ENCODE assay signal across 35 cellular contexts in genomic region chr10:45534572-45534971, GRCh38.
DNase-seq lines count a peak whose midpoint lies in the region; ATAC-seq, FAIRE-seq and TF ChIP-seq lines count a peak whose summit lies in the region.
"Had no signal": no experiment of that assay in that cellular context is flagged by ENCODE, and none has a peak within 500 bp of the region (broad histone marks: within the 10 kb centered on the region; RNA-seq: fewer than 3 reads in every experiment).

No MANE protein-coding gene starts in this region.

- H3K27ac Mint-ChIP-seq in T-helper 17 cell: peak overlapping the region; percentile 6
- H3K27ac Mint-ChIP-seq in stimulated activated effector memory CD8-positive, alpha-beta T cell treated with anti-CD3 and anti-CD28 coated beads, Interleukin-12 subunit alpha, Interleukin-12 subunit beta, amount 100 ng/mL, for 72 hours: no peak overlapping the region
- H3K27ac Mint-ChIP-seq: B cell; CD14-positive monocyte; CD4-positive, alpha-beta memory T cell; CD4-positive, alpha-beta T cell; CD4-positive, CD25-positive, alpha-beta regulatory T cell; CD8-positive, alpha-beta memory T cell; CD8-positive, alpha-beta T cell had no signal

- H3K9me3 ChIP-seq in T-helper 17 cell (ENCODE audit: control insufficient read depth, low read length, poor library complexity, severe bottlenecking) (no peaks in the 10 kb centered on the region), body of pancreas (no peaks in the 10 kb centered on the region), pancreas (no peaks in the 10 kb centered on the region)
- H3K9me3 ChIP-seq: A549, BE2C, Caco-2 had no signal

- H3K4me3 Mint-ChIP-seq in T-helper 17 cell: no peak overlapping the region
- no peak overlapping the region for H3K4me3 Mint-ChIP-seq in stimulated activated effector memory CD8-positive, alpha-beta T cell treated with anti-CD3 and anti-CD28 coated beads, Interleukin-12 subunit alpha, Interleukin-12 subunit beta, amount 100 ng/mL, for 72 hours
- H3K4me3 Mint-ChIP-seq: B cell; CD14-positive monocyte; CD4-positive, alpha-beta memory T cell; CD4-positive, alpha-beta T cell; CD4-positive, CD25-positive, alpha-beta regulatory T cell; CD8-positive, alpha-beta memory T cell; CD8-positive, alpha-beta T cell had no signal

- DNase-seq in T-helper 17 cell (no peak), body of pancreas (peak in 2 of 4 donors; percentile 58 to 59), pancreas (peak in 3 of 6 donors; percentile 16 to 65 (median 41)), retina (no peak)
- no peak for DNase-seq in stimulated activated effector memory CD8-positive, alpha-beta T cell treated with anti-CD3 and anti-CD28 coated beads, Interleukin-12 subunit alpha, Interleukin-12 subunit beta, amount 100 ng/mL, for 72 hours (ENCODE audit: low spot score in 2 of 2)
- DNase-seq: 8988T; ACHN; AML-193; BE2C; C1 segment of cervical spinal cord; Caco-2; Calu3; CD4-positive, alpha-beta memory T cell; CD4-positive, alpha-beta T cell; CD4-positive, CD25-positive, alpha-beta regulatory T cell; CD8-positive, alpha-beta memory T cell; CD8-positive, alpha-beta T cell; COR-L47; DMS 273 treated with DMSO at 0.1 percent for 48 hours; DMS153; DMS53; DMS79; DMS79 treated with DMSO at 0.1 percent for 48 hours; DND-41; EL had no signal

- TF ChIP-seq POLR2A in body of pancreas (IDR thresholded peaks at IDR 0.05): no peak

- no peak for FAIRE-seq in pancreas (lab: Jason Lieb, UNC)
- FAIRE-seq: A204.1, A549, D721Med had no signal

- H3K36me3 ChIP-seq in body of pancreas (replicated peaks in 1 of 2; ENCODE audit: insufficient read depth in 1 of 2, low read depth in 2 of 2) (no peaks in the 10 kb centered on the region), pancreas (no peaks in the 10 kb centered on the region)
- H3K36me3 ChIP-seq: BE2C had no signal

- ATAC-seq in T-helper 17 cell (no peak), body of pancreas (peak; percentile 82), pancreas (peak; percentile 87 to 98 (median 92)), HG02588 (IDR thresholded peaks at IDR 0.05; ENCODE audit: unreplicated experiment) (no peak)
- no peak for ATAC-seq in stimulated activated effector memory CD8-positive, alpha-beta T cell treated with anti-CD3 and anti-CD28 coated beads, Interleukin-12 subunit alpha, Interleukin-12 subunit beta, amount 100 ng/mL, for 72 hours
- ATAC-seq: A549; CD8-positive, alpha-beta T cell had no signal

- H3K4me3 ChIP-seq in body of pancreas (no peak overlapping the region), pancreas (no peak overlapping the region)
- H3K4me3 ChIP-seq: A549; BLaER1; BLaER1 treated with 17β-estradiol and CSF1 and Interleukin-3, amounts not matched to agents 10 nM and 100 nM had no signal

- H3K27ac ChIP-seq in body of pancreas (peak overlapping the region in 3 of 4 donors; percentile 4 to 32 (median 15)), pancreas (peak overlapping the region in 2 of 4 donors; percentile 24 to 57)
- H3K27ac ChIP-seq: 22Rv1; A549; BLaER1; BLaER1 treated with 17β-estradiol and CSF1 and Interleukin-3, amounts not matched to agents 10 nM and 100 nM; C4-2B had no signal

- H3K4me1 Mint-ChIP-seq in T-helper 17 cell: peaks cover 11% of the 10 kb centered on the region
- peaks cover 21% of the 10 kb centered on the region for H3K4me1 Mint-ChIP-seq in stimulated activated effector memory CD8-positive, alpha-beta T cell treated with anti-CD3 and anti-CD28 coated beads, Interleukin-12 subunit alpha, Interleukin-12 subunit beta, amount 100 ng/mL, for 72 hours

- peaks cover 6% of the 10 kb centered on the region for H3K36me3 Mint-ChIP-seq in T-helper 17 cell (ENCODE audit: low read depth)
- H3K36me3 Mint-ChIP-seq in stimulated activated effector memory CD8-positive, alpha-beta T cell treated with anti-CD3 and anti-CD28 coated beads, Interleukin-12 subunit alpha, Interleukin-12 subunit beta, amount 100 ng/mL, for 72 hours: peaks cover 24% of the 10 kb centered on the region

- no peaks in the 10 kb centered on the region for H3K27me3 Mint-ChIP-seq in T-helper 17 cell
- H3K27me3 Mint-ChIP-seq: B cell; CD4-positive, alpha-beta memory T cell; CD4-positive, alpha-beta T cell; CD4-positive, CD25-positive, alpha-beta regulatory T cell; CD8-positive, alpha-beta memory T cell had no signal

- TF ChIP-seq CTCF in body of pancreas (IDR thresholded peaks at IDR 0.05): no peak
- TF ChIP-seq CTCF in pancreas (IDR thresholded peaks at IDR 0.05): no peak

- peaks cover 32% of the 10 kb centered on the region for H3K4me1 ChIP-seq in body of pancreas
- peaks cover 6 to 13% (median 8%) of the 10 kb centered on the region in 3 donors for H3K4me1 ChIP-seq in pancreas
- H3K4me1 ChIP-seq: A549, BE2C, Caco-2 had no signal

- 33 to 35% methylated on average over 2 of the region's 2 CpGs for WGBS in body of pancreas, 2 donors
- 39 to 43% methylated on average over 2 of the region's 2 CpGs for WGBS in pancreas, 2 donors

- H3K27me3 ChIP-seq in body of pancreas (no peaks in the 10 kb centered on the region), pancreas (no peaks in the 10 kb centered on the region)
- H3K27me3 ChIP-seq: BE2C; BLaER1; BLaER1 treated with 17β-estradiol and CSF1 and Interleukin-3, amounts not matched to agents 10 nM and 100 nM had no signal

- intact Hi-C loops in body of pancreas (cut with DNase I) (no loop called here), pancreas (cut with DNase I) (no loop called here)

- H3K9me3 Mint-ChIP-seq in stimulated activated effector memory CD8-positive, alpha-beta T cell treated with anti-CD3 and anti-CD28 coated beads, Interleukin-12 subunit alpha, Interleukin-12 subunit beta, amount 100 ng/mL, for 72 hours: peaks cover 4% of the 10 kb centered on the region
- H3K9me3 Mint-ChIP-seq: CD4-positive, alpha-beta T cell; CD8-positive, alpha-beta T cell had no signal

Comparison
In these comparisons a context has a peak if more than half of its experiments do, and no peak if none do; other contexts are left out.
1. ATAC-seq: peak in body of pancreas (single experiment) and pancreas (4 of 4); none in T-helper 17 cell (single experiment), stimulated activated effector memory CD8-positive, alpha-beta T cell treated with anti-CD3 and anti-CD28 coated beads, Interleukin-12 subunit alpha, Interleukin-12 subunit beta, amount 100 ng/mL, for 72 hours (single experiment) and HG02588 (single experiment).